8 cellular contexts compared by ENCODE assay signal in genomic region chr11:128830836-128831780, GRCh38. TPM values are rescaled to one million over a fixed set of nuclear protein-coding genes. Genes with fewer than 3 reads are reported as not detected.
DNase-seq lines count a peak whose midpoint lies in the region; ATAC-seq and TF ChIP-seq lines count a peak whose summit lies in the region.

No MANE protein-coding gene starts in this region.

- H3K36me3 ChIP-seq in smooth muscle cell (ENCODE audit: low read depth): no peaks in the 10 kb centered on the region

- H3K4me1 ChIP-seq in smooth muscle cell (ENCODE audit: low read depth): no peaks in the 10 kb centered on the region

- no peak overlapping the region for H2AFZ ChIP-seq in smooth muscle cell (ENCODE audit: low read depth)

- H3K27ac ChIP-seq in 22Rv1 (no peak overlapping the region), smooth muscle cell (ENCODE audit: low read depth) (no peak overlapping the region)

- H3K4me3 ChIP-seq in astrocyte of the cerebellum (ENCODE audit: low read depth, low read length) (no peak overlapping the region), smooth muscle cell (no peak overlapping the region)

- H3F3A ChIP-seq in smooth muscle cell (ENCODE audit: low read depth): no peaks in the 10 kb centered on the region

- H3K9me3 ChIP-seq in smooth muscle cell (replicated peaks; ENCODE audit: low read depth): no peaks in the 10 kb centered on the region

- no peaks in the 10 kb centered on the region for H3K27me3 ChIP-seq in smooth muscle cell (ENCODE audit: low read depth)

- TF ChIP-seq CTCF in 22Rv1 (IDR thresholded peaks at IDR 0.05): peak; percentile 83
- TF ChIP-seq CTCF in GM13977 (IDR thresholded peaks at IDR 0.05; ENCODE audit: extremely low read depth, insufficient read depth, missing control alignments): peak; percentile 91
- peak; percentile 78 for TF ChIP-seq CTCF in astrocyte of the cerebellum (IDR thresholded peaks at IDR 0.05; ENCODE audit: low read depth, low read length, missing control alignments)
- TF ChIP-seq CTCF in smooth muscle cell (IDR thresholded peaks at IDR 0.05; ENCODE audit: borderline replicate concordance, insufficient read depth, poor library complexity, severe bottlenecking): peak; percentile 92

- ATAC-seq in HG02884 (IDR thresholded peaks at IDR 0.05; ENCODE audit: unreplicated experiment): peak; percentile 70

- H3K79me2 ChIP-seq in smooth muscle cell (ENCODE audit: low read depth): no peaks in the 10 kb centered on the region

- H4K20me1 ChIP-seq in smooth muscle cell (ENCODE audit: low read depth): no peaks in the 10 kb centered on the region

- 30% methylated on average over 13 of the region's 13 CpGs for WGBS in smooth muscle cell (ENCODE audit: low lambda C conversion rate)

- in situ Hi-C loops in GM13977 (cut with MboI; ENCODE audit: low pct_unique_long_range_greater_than_20kb, low sequenced_read_pairs, unreplicated experiment): loop anchor here (25.0 kb wide), 1 partner anchor 194 kb away; no protein-coding TSS in a partner anchor
- in situ Hi-C loops in astrocyte of the cerebellum (cut with HindIII; ENCODE audit: low sequenced_read_pairs): loop anchor here (10.0 to 25.0 kb wide), 3 partner anchors 186 to 676 kb away; no protein-coding TSS in a partner anchor

- peak overlapping the region; percentile 19 for H3K4me2 ChIP-seq in smooth muscle cell

- DNase-seq in GM13977 (ENCODE audit: low spot score) (peak; percentile 70), NCI-H146 (lab: John Stamatoyannopoulos, UW) (peak; percentile 63), T1000 (lab: John Stamatoyannopoulos, UW) (peak; percentile 11), astrocyte of the cerebellum (ENCODE audit: low read depth) (peak; percentile 69), hypothalamus (lab: John Stamatoyannopoulos, UW) (peak in 48 of 51 donors; percentile 12 to 84 (median 56)), smooth muscle cell (lab: John Stamatoyannopoulos, UW; ENCODE audit: unreplicated experiment) (peak; percentile 42)

- no peak overlapping the region for H3K9ac ChIP-seq in smooth muscle cell (ENCODE audit: low read depth)

RNA-seq across cellular contexts. Expression of gene KCNJ1, which starts 36.0 kb away (rescaled TPM):
- 0.99 TPM in 1 of 2 replicates, not detected in the other for total RNA-seq in smooth muscle cell
- polyA plus RNA-seq in smooth muscle cell: 0.35 TPM in 1 of 2 replicates, not detected in the other

Comparison
In these comparisons a context has a peak if more than half of its experiments do, and no peak if none do; other contexts are left out.
1. DNase-seq: peak in every context shown above with its lines; median percentile 70 in GM13977; 69 in astrocyte of the cerebellum; 63 in NCI-H146; 56 in hypothalamus; 42 in smooth muscle cell; 11 in T1000.